Comparison of ENCODE assay signal across 1 cellular context in the genomic region with DNA sequence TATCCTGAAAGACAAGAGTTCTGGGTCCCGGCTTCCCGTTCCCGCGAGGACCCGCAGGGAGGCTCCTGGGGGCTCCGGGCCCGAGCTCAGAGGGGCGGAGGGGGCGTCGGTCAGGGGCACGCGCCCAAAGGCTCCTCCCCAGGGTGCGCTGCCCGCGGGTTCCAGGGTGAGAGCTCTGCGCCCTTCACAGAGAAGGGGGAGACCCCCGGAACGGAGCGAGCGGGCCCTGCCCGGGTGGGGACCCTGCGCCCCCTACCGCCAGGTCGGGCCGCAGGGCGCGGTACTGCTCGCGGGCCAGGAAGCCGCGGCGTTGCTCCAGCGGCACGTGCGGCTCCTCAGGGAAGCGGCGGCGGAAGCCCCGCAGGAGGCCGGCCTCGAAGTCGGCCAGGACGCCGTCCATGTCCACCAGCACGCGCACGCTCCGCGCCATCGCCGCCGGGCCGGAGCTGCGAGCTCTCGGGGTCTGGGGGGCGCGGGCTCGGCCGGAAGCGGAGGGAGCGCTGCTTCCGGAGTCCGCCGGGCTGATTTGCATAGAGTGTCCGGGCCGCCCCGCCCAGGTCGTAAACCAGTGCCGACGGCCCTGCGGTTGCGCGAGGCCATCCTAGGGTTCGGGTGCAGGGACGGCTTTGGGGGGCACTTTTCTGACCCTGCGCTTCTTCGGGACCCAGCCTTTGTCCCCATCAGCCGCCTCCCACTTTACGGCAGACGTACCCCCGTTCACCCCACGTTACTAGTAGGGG.
TF ChIP-seq lines count a peak whose summit lies in the region.

A gene (minus strand): TSS at position 465 of the 740 bp plus-strand sequence. CDS start 35 bp downstream, at position 430.

TF ChIP-seq in WTC11, 78 proteins besides CTCF, POLR2A, EP300 and RAD21 (continued from another document and continues in another):
- TF ChIP-seq, protein P1, sequence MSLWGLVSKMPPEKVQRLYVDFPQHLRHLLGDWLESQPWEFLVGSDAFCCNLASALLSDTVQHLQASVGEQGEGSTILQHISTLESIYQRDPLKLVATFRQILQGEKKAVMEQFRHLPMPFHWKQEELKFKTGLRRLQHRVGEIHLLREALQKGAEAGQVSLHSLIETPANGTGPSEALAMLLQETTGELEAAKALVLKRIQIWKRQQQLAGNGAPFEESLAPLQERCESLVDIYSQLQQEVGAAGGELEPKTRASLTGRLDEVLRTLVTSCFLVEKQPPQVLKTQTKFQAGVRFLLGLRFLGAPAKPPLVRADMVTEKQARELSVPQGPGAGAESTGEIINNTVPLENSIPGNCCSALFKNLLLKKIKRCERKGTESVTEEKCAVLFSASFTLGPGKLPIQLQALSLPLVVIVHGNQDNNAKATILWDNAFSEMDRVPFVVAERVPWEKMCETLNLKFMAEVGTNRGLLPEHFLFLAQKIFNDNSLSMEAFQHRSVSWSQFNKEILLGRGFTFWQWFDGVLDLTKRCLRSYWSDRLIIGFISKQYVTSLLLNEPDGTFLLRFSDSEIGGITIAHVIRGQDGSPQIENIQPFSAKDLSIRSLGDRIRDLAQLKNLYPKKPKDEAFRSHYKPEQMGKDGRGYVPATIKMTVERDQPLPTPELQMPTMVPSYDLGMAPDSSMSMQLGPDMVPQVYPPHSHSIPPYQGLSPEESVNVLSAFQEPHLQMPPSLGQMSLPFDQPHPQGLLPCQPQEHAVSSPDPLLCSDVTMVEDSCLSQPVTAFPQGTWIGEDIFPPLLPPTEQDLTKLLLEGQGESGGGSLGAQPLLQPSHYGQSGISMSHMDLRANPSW (CRISPR knock-in tag; conservative IDR thresholded peaks at IDR 0.05; ENCODE audit: low read depth) = no peak
- TF ChIP-seq, protein P2, sequence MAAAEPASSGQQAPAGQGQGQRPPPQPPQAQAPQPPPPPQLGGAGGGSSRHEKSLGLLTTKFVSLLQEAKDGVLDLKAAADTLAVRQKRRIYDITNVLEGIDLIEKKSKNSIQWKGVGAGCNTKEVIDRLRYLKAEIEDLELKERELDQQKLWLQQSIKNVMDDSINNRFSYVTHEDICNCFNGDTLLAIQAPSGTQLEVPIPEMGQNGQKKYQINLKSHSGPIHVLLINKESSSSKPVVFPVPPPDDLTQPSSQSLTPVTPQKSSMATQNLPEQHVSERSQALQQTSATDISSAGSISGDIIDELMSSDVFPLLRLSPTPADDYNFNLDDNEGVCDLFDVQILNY (CRISPR knock-in tag; IDR thresholded peaks at IDR 0.05) = peak; percentile 96
- TF ChIP-seq ZNF423 (CRISPR knock-in tag; IDR thresholded peaks at IDR 0.05) = peak; percentile 71
- TF ChIP-seq, protein P3, sequence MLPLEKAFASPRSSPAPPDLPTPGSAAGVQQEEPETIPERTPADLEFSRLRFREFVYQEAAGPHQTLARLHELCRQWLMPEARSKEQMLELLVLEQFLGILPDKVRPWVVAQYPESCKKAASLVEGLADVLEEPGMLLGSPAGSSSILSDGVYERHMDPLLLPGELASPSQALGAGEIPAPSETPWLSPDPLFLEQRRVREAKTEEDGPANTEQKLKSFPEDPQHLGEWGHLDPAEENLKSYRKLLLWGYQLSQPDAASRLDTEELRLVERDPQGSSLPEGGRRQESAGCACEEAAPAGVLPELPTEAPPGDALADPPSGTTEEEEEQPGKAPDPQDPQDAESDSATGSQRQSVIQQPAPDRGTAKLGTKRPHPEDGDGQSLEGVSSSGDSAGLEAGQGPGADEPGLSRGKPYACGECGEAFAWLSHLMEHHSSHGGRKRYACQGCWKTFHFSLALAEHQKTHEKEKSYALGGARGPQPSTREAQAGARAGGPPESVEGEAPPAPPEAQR (CRISPR knock-in tag; IDR thresholded peaks at IDR 0.05) = no peak
- peak; percentile 75; the same call in 1 of the 2 replicates for TF ChIP-seq GABPB1 (CRISPR knock-in tag; IDR thresholded peaks at IDR 0.05)
- TF ChIP-seq SMAD4 (CRISPR knock-in tag; IDR thresholded peaks at IDR 0.05) = peak; percentile 77; the same call in 1 of the 2 replicates
- TF ChIP-seq, protein P4, sequence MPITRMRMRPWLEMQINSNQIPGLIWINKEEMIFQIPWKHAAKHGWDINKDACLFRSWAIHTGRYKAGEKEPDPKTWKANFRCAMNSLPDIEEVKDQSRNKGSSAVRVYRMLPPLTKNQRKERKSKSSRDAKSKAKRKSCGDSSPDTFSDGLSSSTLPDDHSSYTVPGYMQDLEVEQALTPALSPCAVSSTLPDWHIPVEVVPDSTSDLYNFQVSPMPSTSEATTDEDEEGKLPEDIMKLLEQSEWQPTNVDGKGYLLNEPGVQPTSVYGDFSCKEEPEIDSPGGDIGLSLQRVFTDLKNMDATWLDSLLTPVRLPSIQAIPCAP (CRISPR knock-in tag; IDR thresholded peaks at IDR 0.05) = peak; percentile 68; the same call in 1 of the 2 replicates
- peak; percentile 92 for TF ChIP-seq TEAD1 (CRISPR knock-in tag; IDR thresholded peaks at IDR 0.05)
- TF ChIP-seq, protein P5, sequence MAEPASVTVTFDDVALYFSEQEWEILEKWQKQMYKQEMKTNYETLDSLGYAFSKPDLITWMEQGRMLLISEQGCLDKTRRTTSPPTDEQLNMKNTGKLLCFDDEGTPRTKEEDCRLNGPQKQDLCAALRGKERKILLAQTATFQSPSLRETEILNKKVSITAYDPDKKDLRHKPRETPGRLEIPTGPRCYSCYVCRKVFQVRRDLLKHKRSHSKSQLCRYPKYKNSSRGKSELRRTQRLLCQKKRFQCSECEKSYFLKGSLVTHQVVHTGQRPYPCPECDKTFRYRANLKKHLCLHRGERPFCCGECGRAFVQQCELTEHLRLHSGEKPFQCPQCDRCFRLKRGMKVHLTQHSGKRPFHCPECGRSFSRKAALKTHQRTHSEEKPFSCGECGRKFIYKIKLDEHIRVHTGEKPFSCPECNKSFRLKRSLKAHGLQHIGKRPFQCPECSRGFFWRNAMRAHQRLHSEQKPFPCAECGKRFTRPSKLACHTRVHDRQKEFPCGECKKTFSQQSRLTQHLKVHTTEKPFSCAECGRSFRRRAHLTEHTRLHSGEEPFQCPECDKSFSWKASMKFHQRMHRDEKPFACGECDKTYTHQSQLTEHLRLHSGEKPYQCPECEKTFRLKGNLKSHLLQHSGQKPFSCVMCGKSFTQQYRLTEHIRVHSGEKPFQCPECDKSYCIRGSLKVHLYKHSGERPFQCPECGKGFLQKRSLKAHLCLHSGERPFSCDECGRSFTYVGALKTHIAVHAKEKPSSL (CRISPR knock-in tag; conservative IDR thresholded peaks at IDR 0.05) = no peak
- peak; percentile 93 for TF ChIP-seq ESRRA (CRISPR knock-in tag; IDR thresholded peaks at IDR 0.05; ENCODE audit: borderline replicate concordance)
- peak; percentile 66 for TF ChIP-seq NFE2L1 (CRISPR knock-in tag; IDR thresholded peaks at IDR 0.05)
- TF ChIP-seq ELF4 (CRISPR knock-in tag; IDR thresholded peaks at IDR 0.05; ENCODE audit: low read depth) = peak; percentile 91
- TF ChIP-seq, protein P6, sequence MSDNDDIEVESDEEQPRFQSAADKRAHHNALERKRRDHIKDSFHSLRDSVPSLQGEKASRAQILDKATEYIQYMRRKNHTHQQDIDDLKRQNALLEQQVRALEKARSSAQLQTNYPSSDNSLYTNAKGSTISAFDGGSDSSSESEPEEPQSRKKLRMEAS (CRISPR knock-in tag; IDR thresholded peaks at IDR 0.05) = peak; percentile 95
- TF ChIP-seq, protein P7, sequence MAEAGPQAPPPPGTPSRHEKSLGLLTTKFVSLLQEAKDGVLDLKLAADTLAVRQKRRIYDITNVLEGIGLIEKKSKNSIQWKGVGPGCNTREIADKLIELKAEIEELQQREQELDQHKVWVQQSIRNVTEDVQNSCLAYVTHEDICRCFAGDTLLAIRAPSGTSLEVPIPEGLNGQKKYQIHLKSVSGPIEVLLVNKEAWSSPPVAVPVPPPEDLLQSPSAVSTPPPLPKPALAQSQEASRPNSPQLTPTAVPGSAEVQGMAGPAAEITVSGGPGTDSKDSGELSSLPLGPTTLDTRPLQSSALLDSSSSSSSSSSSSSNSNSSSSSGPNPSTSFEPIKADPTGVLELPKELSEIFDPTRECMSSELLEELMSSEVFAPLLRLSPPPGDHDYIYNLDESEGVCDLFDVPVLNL (CRISPR knock-in tag; IDR thresholded peaks at IDR 0.05; ENCODE audit: borderline replicate concordance, low read depth) = no peak
- TF ChIP-seq RELA (CRISPR knock-in tag; IDR thresholded peaks at IDR 0.05; ENCODE audit: borderline replicate concordance) = peak; percentile 96; the same call in 1 of the 2 replicates
- peak; percentile 49; the same call in 1 of the 2 replicates for TF ChIP-seq EMX1 (CRISPR knock-in tag; IDR thresholded peaks at IDR 0.05)
- peak; percentile 75; the same call in 1 of the 2 replicates for TF ChIP-seq CREM (CRISPR knock-in tag; IDR thresholded peaks at IDR 0.05)
- TF ChIP-seq CREB1 (CRISPR knock-in tag; IDR thresholded peaks at IDR 0.05) = peak; percentile 82
- peak; percentile 86 for TF ChIP-seq SP1 (CRISPR knock-in tag; conservative IDR thresholded peaks at IDR 0.05)
- TF ChIP-seq, protein P8, sequence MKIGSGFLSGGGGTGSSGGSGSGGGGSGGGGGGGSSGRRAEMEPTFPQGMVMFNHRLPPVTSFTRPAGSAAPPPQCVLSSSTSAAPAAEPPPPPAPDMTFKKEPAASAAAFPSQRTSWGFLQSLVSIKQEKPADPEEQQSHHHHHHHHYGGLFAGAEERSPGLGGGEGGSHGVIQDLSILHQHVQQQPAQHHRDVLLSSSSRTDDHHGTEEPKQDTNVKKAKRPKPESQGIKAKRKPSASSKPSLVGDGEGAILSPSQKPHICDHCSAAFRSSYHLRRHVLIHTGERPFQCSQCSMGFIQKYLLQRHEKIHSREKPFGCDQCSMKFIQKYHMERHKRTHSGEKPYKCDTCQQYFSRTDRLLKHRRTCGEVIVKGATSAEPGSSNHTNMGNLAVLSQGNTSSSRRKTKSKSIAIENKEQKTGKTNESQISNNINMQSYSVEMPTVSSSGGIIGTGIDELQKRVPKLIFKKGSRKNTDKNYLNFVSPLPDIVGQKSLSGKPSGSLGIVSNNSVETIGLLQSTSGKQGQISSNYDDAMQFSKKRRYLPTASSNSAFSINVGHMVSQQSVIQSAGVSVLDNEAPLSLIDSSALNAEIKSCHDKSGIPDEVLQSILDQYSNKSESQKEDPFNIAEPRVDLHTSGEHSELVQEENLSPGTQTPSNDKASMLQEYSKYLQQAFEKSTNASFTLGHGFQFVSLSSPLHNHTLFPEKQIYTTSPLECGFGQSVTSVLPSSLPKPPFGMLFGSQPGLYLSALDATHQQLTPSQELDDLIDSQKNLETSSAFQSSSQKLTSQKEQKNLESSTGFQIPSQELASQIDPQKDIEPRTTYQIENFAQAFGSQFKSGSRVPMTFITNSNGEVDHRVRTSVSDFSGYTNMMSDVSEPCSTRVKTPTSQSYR (CRISPR knock-in tag; IDR thresholded peaks at IDR 0.05) = peak; percentile 54; the same call in 1 of the 2 replicates
- TF ChIP-seq TEAD4 (CRISPR knock-in tag; IDR thresholded peaks at IDR 0.05) = peak; percentile 74; the same call in 1 of the 2 replicates
- peak; percentile 29; the same call in 1 of the 2 replicates for TF ChIP-seq NFYB (CRISPR knock-in tag; conservative IDR thresholded peaks at IDR 0.05; ENCODE audit: low read depth)
- TF ChIP-seq NR2C2 (CRISPR knock-in tag; IDR thresholded peaks at IDR 0.05) = no peak
- TF ChIP-seq, protein P9, sequence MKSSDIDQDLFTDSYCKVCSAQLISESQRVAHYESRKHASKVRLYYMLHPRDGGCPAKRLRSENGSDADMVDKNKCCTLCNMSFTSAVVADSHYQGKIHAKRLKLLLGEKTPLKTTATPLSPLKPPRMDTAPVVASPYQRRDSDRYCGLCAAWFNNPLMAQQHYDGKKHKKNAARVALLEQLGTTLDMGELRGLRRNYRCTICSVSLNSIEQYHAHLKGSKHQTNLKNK (CRISPR knock-in tag; IDR thresholded peaks at IDR 0.05) = no peak
- TF ChIP-seq, protein P10, sequence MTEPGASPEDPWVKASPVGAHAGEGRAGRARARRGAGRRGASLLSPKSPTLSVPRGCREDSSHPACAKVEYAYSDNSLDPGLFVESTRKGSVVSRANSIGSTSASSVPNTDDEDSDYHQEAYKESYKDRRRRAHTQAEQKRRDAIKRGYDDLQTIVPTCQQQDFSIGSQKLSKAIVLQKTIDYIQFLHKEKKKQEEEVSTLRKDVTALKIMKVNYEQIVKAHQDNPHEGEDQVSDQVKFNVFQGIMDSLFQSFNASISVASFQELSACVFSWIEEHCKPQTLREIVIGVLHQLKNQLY (CRISPR knock-in tag; IDR thresholded peaks at IDR 0.05) = no peak; the same call in 1 of the 2 replicates
- TF ChIP-seq, protein P11, sequence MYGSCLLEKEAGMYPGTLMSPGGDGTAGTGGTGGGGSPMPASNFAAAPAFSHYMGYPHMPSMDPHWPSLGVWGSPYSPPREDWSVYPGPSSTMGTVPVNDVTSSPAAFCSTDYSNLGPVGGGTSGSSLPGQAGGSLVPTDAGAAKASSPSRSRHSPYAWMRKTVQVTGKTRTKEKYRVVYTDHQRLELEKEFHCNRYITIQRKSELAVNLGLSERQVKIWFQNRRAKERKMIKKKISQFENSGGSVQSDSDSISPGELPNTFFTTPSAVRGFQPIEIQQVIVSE (CRISPR knock-in tag; IDR thresholded peaks at IDR 0.05; ENCODE audit: borderline replicate concordance) = no peak
- peak; percentile 65 for TF ChIP-seq ZNF232 (CRISPR knock-in tag; IDR thresholded peaks at IDR 0.05)
- peak; percentile 91 for TF ChIP-seq FOXP1 (CRISPR knock-in tag; IDR thresholded peaks at IDR 0.05; ENCODE audit: borderline replicate concordance)
- TF ChIP-seq, protein P12, sequence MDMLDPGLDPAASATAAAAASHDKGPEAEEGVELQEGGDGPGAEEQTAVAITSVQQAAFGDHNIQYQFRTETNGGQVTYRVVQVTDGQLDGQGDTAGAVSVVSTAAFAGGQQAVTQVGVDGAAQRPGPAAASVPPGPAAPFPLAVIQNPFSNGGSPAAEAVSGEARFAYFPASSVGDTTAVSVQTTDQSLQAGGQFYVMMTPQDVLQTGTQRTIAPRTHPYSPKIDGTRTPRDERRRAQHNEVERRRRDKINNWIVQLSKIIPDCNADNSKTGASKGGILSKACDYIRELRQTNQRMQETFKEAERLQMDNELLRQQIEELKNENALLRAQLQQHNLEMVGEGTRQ (CRISPR knock-in tag; IDR thresholded peaks at IDR 0.05) = peak; percentile 74
- TF ChIP-seq ZNF219 (CRISPR knock-in tag; IDR thresholded peaks at IDR 0.05; ENCODE audit: borderline replicate concordance) = peak; percentile 87; the same call in 1 of the 2 replicates
- TF ChIP-seq, protein P13, sequence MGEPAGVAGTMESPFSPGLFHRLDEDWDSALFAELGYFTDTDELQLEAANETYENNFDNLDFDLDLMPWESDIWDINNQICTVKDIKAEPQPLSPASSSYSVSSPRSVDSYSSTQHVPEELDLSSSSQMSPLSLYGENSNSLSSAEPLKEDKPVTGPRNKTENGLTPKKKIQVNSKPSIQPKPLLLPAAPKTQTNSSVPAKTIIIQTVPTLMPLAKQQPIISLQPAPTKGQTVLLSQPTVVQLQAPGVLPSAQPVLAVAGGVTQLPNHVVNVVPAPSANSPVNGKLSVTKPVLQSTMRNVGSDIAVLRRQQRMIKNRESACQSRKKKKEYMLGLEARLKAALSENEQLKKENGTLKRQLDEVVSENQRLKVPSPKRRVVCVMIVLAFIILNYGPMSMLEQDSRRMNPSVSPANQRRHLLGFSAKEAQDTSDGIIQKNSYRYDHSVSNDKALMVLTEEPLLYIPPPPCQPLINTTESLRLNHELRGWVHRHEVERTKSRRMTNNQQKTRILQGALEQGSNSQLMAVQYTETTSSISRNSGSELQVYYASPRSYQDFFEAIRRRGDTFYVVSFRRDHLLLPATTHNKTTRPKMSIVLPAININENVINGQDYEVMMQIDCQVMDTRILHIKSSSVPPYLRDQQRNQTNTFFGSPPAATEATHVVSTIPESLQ (CRISPR knock-in tag; IDR thresholded peaks at IDR 0.05) = no peak
- TF ChIP-seq OVOL2 (CRISPR knock-in tag; IDR thresholded peaks at IDR 0.05; ENCODE audit: borderline replicate concordance) = no peak
